33 cellular contexts compared by ENCODE assay signal in genomic region chr10:11425672-11426071, GRCh38.
A peak's percentile ranks its signal among the peaks of the same experiment; 100 is the strongest.
DNase-seq lines count a peak whose midpoint lies in the region; ATAC-seq, FAIRE-seq and TF ChIP-seq lines count a peak whose summit lies in the region.
"Had no signal": no experiment of that assay in that cellular context is flagged by ENCODE, and none has a peak within 500 bp of the region (broad histone marks: within the 10 kb centered on the region; RNA-seq: fewer than 3 reads in every experiment).

No MANE protein-coding gene starts in this region.

- H2AFZ ChIP-seq in H1 (ENCODE audit: low read length), result no peak overlapping the region

- H3K27ac ChIP-seq in CD4-positive, alpha-beta T cell (ENCODE audit: low read depth, low read length), result no peak overlapping the region
- no peak overlapping the region for H3K27ac ChIP-seq in H1 (ENCODE audit: low read depth, low read length)
- H3K27ac ChIP-seq: breast epithelium, colonic mucosa, left lung, SK-N-MC, thoracic aorta, vagina had no signal

- H3K79me2 ChIP-seq in H1 (ENCODE audit: control insufficient read depth in 1 of 2, insufficient read depth in 2 of 2, low read length in 2 of 2), result no peaks in the 10 kb centered on the region

- H3K4me1 ChIP-seq in H1 (replicated peaks in 1 of 4; ENCODE audit: control insufficient read depth in 3 of 4, insufficient read depth in 4 of 4, low read length in 3 of 4), result no peaks in the 10 kb centered on the region
- H3K4me1 ChIP-seq: breast epithelium, colonic mucosa, HAP-1, left lung had no signal

- no peak overlapping the region for H2BK5ac ChIP-seq in H1 (ENCODE audit: low read depth, low read length)

- H3K23ac ChIP-seq in H1 (ENCODE audit: insufficient read length), result no peak overlapping the region

- no peaks in the 10 kb centered on the region for H3K36me3 ChIP-seq in H1 (ENCODE audit: control insufficient read depth in 2 of 4, insufficient read depth in 4 of 4, low read length in 3 of 4)
- H3K36me3 ChIP-seq: breast epithelium, colonic mucosa, HAP-1, left lung, MG63, thoracic aorta, vagina had no signal

- no peak overlapping the region for H4K91ac ChIP-seq in H1 (replicated peaks; ENCODE audit: insufficient read length, low read length)

- H3K14ac ChIP-seq in H1 (ENCODE audit: insufficient read length), result no peak overlapping the region

- H2BK20ac ChIP-seq in H1 (ENCODE audit: low read length), result no peak overlapping the region

- ATAC-seq in CD4-positive, alpha-beta T cell (ENCODE audit: poor library complexity), result peak; percentile 39
- ATAC-seq: stimulated activated naive CD8-positive, alpha-beta T cell treated with anti-CD3 and anti-CD28 coated beads, Interleukin-15, Interleukin-2, amounts not matched to agents 100 U/mL and 50 U/mL, for 24 hours had no signal

- no peak overlapping the region for H3K56ac ChIP-seq in H1 (replicated peaks; ENCODE audit: insufficient read length, low read depth, low read length)

- H3K18ac ChIP-seq in H1 (ENCODE audit: extremely low read depth, low read length), result no peak overlapping the region

- TF ChIP-seq EP300 in H1 (IDR thresholded peaks at IDR 0.05; ENCODE audit: borderline replicate concordance in 1 of 2, low read depth in 2 of 2, low read length in 2 of 2), result no peak

- no peak overlapping the region for H2BK15ac ChIP-seq in H1 (ENCODE audit: low read length)

- H3K4me1 Mint-ChIP-seq in CD4-positive, alpha-beta T cell (ENCODE audit: low read depth), result peaks cover 21% of the 10 kb centered on the region

- H3K27ac Mint-ChIP-seq in CD4-positive, alpha-beta T cell, result peak overlapping the region; percentile 12
- H3K27ac Mint-ChIP-seq: T-helper 2 cell treated with Interferon-gamma antibody and Interleukin-4, amounts not matched to agents 5 μg/mL and 100 μg/mL, for 36 hours had no signal

- DNase-seq in NCI-H146 (lab: John Stamatoyannopoulos, UW), result peak; percentile 55
- DNase-seq in NCI-H146 treated with DMSO at 0.1 percent for 48 hours (lab: John Stamatoyannopoulos, UW; ENCODE audit: unreplicated experiment), result no peak
- no peak for DNase-seq in CD4-positive, alpha-beta T cell
- peak; percentile 70 for DNase-seq in MV-4-11 (lab: John Stamatoyannopoulos, UW)
- DNase-seq in H1 (ENCODE audit: low read depth in 1 of 2, low spot score in 2 of 2), result no peak
- no peak for DNase-seq in mesenteric fat pad (ENCODE audit: low spot score)
- DNase-seq in NCI-H1417 treated with DMSO at 0.1 percent for 48 hours (lab: John Stamatoyannopoulos, UW), result no peak
- no peak for DNase-seq in NCI-H187 treated with DMSO at 0.1 percent for 48 hours (lab: John Stamatoyannopoulos, UW)
- DNase-seq: activated CD4-positive, alpha-beta T cell treated with anti-CD3 and anti-CD28 coated beads for 48 hours; activated CD8-positive, alpha-beta memory T cell treated with anti-CD3 and anti-CD28 coated beads for 24 hours; activated naive CD4-positive, alpha-beta T cell; activated T-cell treated with anti-CD3 and anti-CD28 coated beads, Interleukin-2, amount 50 U/mL, for 24 hours; AML-193; amniotic stem cell; colonic mucosa; DMS53; effector CD8-positive, alpha-beta T cell; glutamatergic neuron; IMR-90; left lung; MG63; naive B cell; OCI-M1; stimulated activated naive CD8-positive, alpha-beta T cell treated with anti-CD3 and anti-CD28 coated beads, Interleukin-15, Interleukin-2, amounts not matched to agents 100 U/mL and 50 U/mL, for 24 hours had no signal

- no peaks in the 10 kb centered on the region for H3K27me3 ChIP-seq in CD4-positive, alpha-beta T cell (ENCODE audit: control insufficient read depth, insufficient read depth, low read length)
- H3K27me3 ChIP-seq in H1 (replicated peaks in 1 of 4; ENCODE audit: control insufficient read depth in 3 of 4, extremely low read depth in 1 of 4, insufficient read depth in 3 of 4, low read length in 3 of 4), result no peaks in the 10 kb centered on the region
- H3K27me3 ChIP-seq: breast epithelium, colonic mucosa, left lung, MG63, vagina had no signal

- no peak overlapping the region for H2BK12ac ChIP-seq in H1 (ENCODE audit: low read depth, low read length)

- TF ChIP-seq CTCF in CD4-positive, alpha-beta T cell (IDR thresholded peaks at IDR 0.05), result no peak
- no peak for TF ChIP-seq CTCF in H1 (IDR thresholded peaks at IDR 0.05; ENCODE audit: control extremely low read depth in 1 of 3, insufficient read depth in 1 of 3, low read depth in 1 of 3, low read length in 3 of 3)

- peaks cover 7% of the 10 kb centered on the region for H3K9me3 Mint-ChIP-seq in CD4-positive, alpha-beta T cell

- 0 out of 2 replicates have a peak overlapping the region, but pooled peaks have one; percentile 4 for H2AK5ac ChIP-seq in H1 (ENCODE audit: low read depth, low read length)

- POLR2A ChIA-PET in CD4-positive, alpha-beta T cell (lab: Charles Lee), result no interaction called here
- POLR2A ChIA-PET in H1 (lab: Charles Lee; ENCODE audit: partially characterized antibody), result no interaction called here

- no peaks in the 10 kb centered on the region for H3K79me1 ChIP-seq in H1 (ENCODE audit: low read depth, low read length)

- no peak overlapping the region for H3K4me2 ChIP-seq in H1 (ENCODE audit: insufficient read depth in 1 of 2, low read depth in 2 of 2, low read length in 2 of 2)

- no peak overlapping the region for H2BK120ac ChIP-seq in H1 (replicated peaks; ENCODE audit: low read depth, low read length)

- TF ChIP-seq RAD21 in H1 (IDR thresholded peaks at IDR 0.05 in 1 of 2, conservative IDR thresholded peaks at IDR 0.05 in 1 of 2; ENCODE audit: low read depth in 2 of 2, low read length in 2 of 2), result no peak

- FAIRE-seq in H1 (lab: Jason Lieb, UNC), result no peak
- FAIRE-seq: G401.6, GM19239, islet of Langerhans had no signal

- H3K23me2 ChIP-seq in H1 (ENCODE audit: low read depth, low read length), result no peaks in the 10 kb centered on the region

- WGBS in H1 (ENCODE audit: extremely low coverage in 1 of 2, insufficient coverage in 1 of 2, insufficient read length in 1 of 2, insufficient replicate concordance in 2 of 2, low coverage in 1 of 2, low lambda C conversion rate in 2 of 2, missing lambda C conversion rate in 1 of 2), 2 experiments, result 94% methylated on average over 2 of the region's 2 CpGs; no CpG with 5 or more reads in 1 of the 2 experiments

- H4K8ac ChIP-seq in H1 (ENCODE audit: extremely low read depth, insufficient read depth, low read length), result no peak overlapping the region

- H4K5ac ChIP-seq in H1 (ENCODE audit: insufficient read length, low read depth, low read length), result no peak overlapping the region

- H3K9me3 ChIP-seq in CD4-positive, alpha-beta T cell (ENCODE audit: control insufficient read depth, low read length), result peaks cover 7% of the 10 kb centered on the region
- H3K9me3 ChIP-seq in H1 (ENCODE audit: insufficient read depth in 2 of 2, low read depth in 1 of 2, low read length in 1 of 2), result peaks cover 0 to 8% of the 10 kb centered on the region in 2 experiments; a peak in 1 of 4 replicates
- H3K9me3 ChIP-seq: colonic mucosa, HAP-1, thoracic aorta, vagina had no signal

- no peak overlapping the region for H3K9ac ChIP-seq in H1 (replicated peaks in 1 of 4; ENCODE audit: extremely low read depth in 1 of 4, low read depth in 3 of 4, low read length in 3 of 4)

- H3K36me3 Mint-ChIP-seq in CD4-positive, alpha-beta T cell (ENCODE audit: low read depth), result peaks cover 7% of the 10 kb centered on the region

- CTCF ChIA-PET in CD4-positive, alpha-beta T cell (lab: Charles Lee), result no interaction called here
- CTCF ChIA-PET in H1 (lab: Charles Lee; ENCODE audit: partially characterized antibody), result interaction anchor here (0.6 to 3.2 kb wide), 11 partner anchors 9 to 999 kb away, joined by 3 to 36 read pairs (median 4); no protein-coding TSS in a partner anchor

- no peaks in the 10 kb centered on the region for H3K27me3 Mint-ChIP-seq in CD4-positive, alpha-beta T cell
- H3K27me3 Mint-ChIP-seq: activated T-cell treated with anti-CD3 and anti-CD28 coated beads, Interleukin-2, amount 50 U/mL, for 24 hours; naive B cell had no signal

- H3K4me3 Mint-ChIP-seq in CD4-positive, alpha-beta T cell, result no peak overlapping the region
- H3K4me3 Mint-ChIP-seq: activated T-cell treated with anti-CD3 and anti-CD28 coated beads, Interleukin-2, amount 50 U/mL, for 24 hours; T-helper 2 cell treated with Interferon-gamma antibody and Interleukin-4, amounts not matched to agents 5 μg/mL and 100 μg/mL, for 36 hours had no signal

- no peak for TF ChIP-seq POLR2A in H1 (IDR thresholded peaks at IDR 0.05; ENCODE audit: control extremely low read depth in 1 of 2, low read depth in 2 of 2, low read length in 2 of 2)

- intact Hi-C loops in CD4-positive, alpha-beta T cell (cut with DNase I, micrococcal nuclease), result no loop called here

- H3K4me3 ChIP-seq in H1 (ENCODE audit: extremely low read depth in 1 of 4, insufficient read depth in 2 of 4, low read depth in 3 of 4, low read length in 4 of 4), result no peak overlapping the region
- H3K4me3 ChIP-seq: breast epithelium, colonic mucosa, HAP-1, left lung, MG63, SK-N-MC, thoracic aorta, vagina had no signal

- H3K4ac ChIP-seq in H1 (replicated peaks; ENCODE audit: insufficient read length, low read depth, low read length), result no peak overlapping the region

- H4K20me1 ChIP-seq in H1 (replicated peaks in 1 of 2; ENCODE audit: control insufficient read depth in 1 of 2, insufficient read depth in 2 of 2, low read length in 2 of 2), result no peaks in the 10 kb centered on the region

TF ChIP-seq in H1, 55 proteins besides CTCF, POLR2A, EP300 and RAD21:
- TF ChIP-seq, protein P1, sequence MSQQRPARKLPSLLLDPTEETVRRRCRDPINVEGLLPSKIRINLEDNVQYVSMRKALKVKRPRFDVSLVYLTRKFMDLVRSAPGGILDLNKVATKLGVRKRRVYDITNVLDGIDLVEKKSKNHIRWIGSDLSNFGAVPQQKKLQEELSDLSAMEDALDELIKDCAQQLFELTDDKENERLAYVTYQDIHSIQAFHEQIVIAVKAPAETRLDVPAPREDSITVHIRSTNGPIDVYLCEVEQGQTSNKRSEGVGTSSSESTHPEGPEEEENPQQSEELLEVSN (IDR thresholded peaks at IDR 0.05), result no peak
- TF ChIP-seq USF2 (IDR thresholded peaks at IDR 0.05; ENCODE audit: low read length) (no peak), POLR2AphosphoS5 (IDR thresholded peaks at IDR 0.05; ENCODE audit: low read depth, low read length) (no peak), SP4 (IDR thresholded peaks at IDR 0.05; ENCODE audit: low read length) (no peak)

Comparison
In these comparisons a context has a peak if more than half of its experiments do, and no peak if none do; other contexts are left out.
1. DNase-seq: peak in NCI-H146 (single experiment) and MV-4-11 (single experiment); none in NCI-H146 treated with DMSO at 0.1 percent for 48 hours (single experiment), CD4-positive, alpha-beta T cell (0 of 10), H1 (0 of 2), mesenteric fat pad (single experiment), NCI-H1417 treated with DMSO at 0.1 percent for 48 hours (single experiment) and NCI-H187 treated with DMSO at 0.1 percent for 48 hours (single experiment).